ENCODE assay signal across 30 cellular contexts in genomic region chr9:119159386-119159785, GRCh38.
"Had no signal": no experiment of that assay in that cellular context is flagged by ENCODE, and none has a peak within 500 bp of the region (broad histone marks: within the 10 kb centered on the region; RNA-seq: fewer than 3 reads in every experiment).

No MANE protein-coding gene starts in this region.

- H3K27me3 ChIP-seq: adrenal gland, ascending aorta, body of pancreas, brain microvascular endothelial cell, breast epithelium, cardiac muscle cell had no signal

- DNase-seq: activated effector memory CD4-positive, alpha-beta T cell treated with anti-CD3 and anti-CD28 coated beads, Interleukin-2, amount 50 U/mL, for 16 hours; activated effector memory CD4-positive, alpha-beta T cell treated with Interleukin-2 at 50 U/mL for 16 hours; activated gamma-delta T cell; activated gamma-delta T cell treated with Interleukin-2 at 50 U/mL for 16 hours; activated naive CD4-positive, alpha-beta T cell; activated naive CD4-positive, alpha-beta T cell treated with anti-CD3 and anti-CD28 coated beads for 36 hours; activated naive CD4-positive, alpha-beta T cell treated with anti-CD3 and anti-CD28 coated beads, Interleukin-2, amount 10 ng/mL, durations not matched to agents 7 days and 5 days; activated naive CD4-positive, alpha-beta T cell treated with anti-CD3 and anti-CD28 coated beads, Interleukin-2, amount 50 U/mL, for 16 hours; activated naive CD4-positive, alpha-beta T cell treated with Interleukin-2 at 50 U/mL for 16 hours; activated naive CD8-positive, alpha-beta T cell treated with anti-CD3 and anti-CD28 coated beads for 36 hours; activated naive CD8-positive, alpha-beta T cell treated with anti-CD3 and anti-CD28 coated beads, Interleukin-2, amount 10 ng/mL, durations not matched to agents 7 days and 5 days; activated naive CD8-positive, alpha-beta T cell treated with anti-CD3 and anti-CD28 coated beads, Interleukin-2, amount 50 U/mL, for 24 hours; activated T-cell treated with anti-CD3 and anti-CD28 coated beads, Interleukin-2, amount 50 U/mL, for 1 hour; activated T-cell treated with anti-CD3 and anti-CD28 coated beads, Interleukin-2, amount 50 U/mL, for 24 hours; activated T-cell treated with anti-CD3 and anti-CD28 coated beads, Interleukin-2, amount 50 U/mL, for 4 hours; activated T-cell treated with anti-CD3 and anti-CD28 coated beads, Interleukin-2, amount 50 U/mL, for 48 hours; activated T-cell treated with anti-CD3 and anti-CD28 coated beads, Interleukin-2, amount 50 U/mL, for 72 hours; adrenal gland; amniotic stem cell; amygdala; anterior cingulate cortex; aorta; body of pancreas; brain microvascular endothelial cell; caudate nucleus; central memory CD4-positive, alpha-beta T cell; cerebellar nuclear complex had no signal

- H3K36me3 ChIP-seq: adrenal gland, ascending aorta, brain microvascular endothelial cell, breast epithelium, cardiac muscle cell had no signal

- H3K27ac ChIP-seq: adrenal gland, ascending aorta, body of pancreas, brain microvascular endothelial cell, breast epithelium, cardiac muscle cell had no signal

- H3K9me3 ChIP-seq: adrenal gland, ascending aorta, body of pancreas, breast epithelium had no signal

- H3K4me3 ChIP-seq: adrenal gland, ascending aorta, body of pancreas, breast epithelium, cardiac muscle cell had no signal

- H3K4me1 ChIP-seq: adrenal gland, ascending aorta, body of pancreas, breast epithelium had no signal
